Comparison of ENCODE assay signal across 20 cellular contexts in the genomic region with DNA sequence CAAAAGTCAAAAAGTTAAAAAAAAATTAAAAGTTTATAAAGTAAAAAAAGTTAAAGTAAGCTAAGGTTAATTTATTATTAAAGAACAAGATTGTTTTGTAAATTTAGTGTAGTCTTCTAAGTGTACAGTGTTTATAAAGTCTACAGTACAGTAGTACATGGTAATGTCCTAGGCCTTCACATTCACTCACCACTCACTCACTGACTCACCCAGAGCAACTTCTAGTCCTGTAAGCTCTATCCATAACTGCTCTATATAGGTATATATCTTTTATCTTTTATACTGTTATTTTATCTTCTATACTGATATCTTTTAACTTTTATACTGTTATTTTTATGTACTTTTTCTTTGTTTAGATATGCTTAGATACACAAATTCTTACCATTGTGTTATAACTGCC.
"Had no signal": no experiment of that assay in that cellular context is flagged by ENCODE, and none has a peak within 500 bp of the region (broad histone marks: within the 10 kb centered on the region; RNA-seq: fewer than 3 reads in every experiment).

No MANE protein-coding gene starts in this region.

- FAIRE-seq: endothelial cell of umbilical vein had no signal

- H3K4me1 ChIP-seq: left lung, lower lobe of right lung had no signal

- H3K36me3 ChIP-seq: colonic mucosa had no signal

- H3K27me3 ChIP-seq: colonic mucosa, esophagus muscularis mucosa, gastrocnemius medialis, heart right ventricle, left lung had no signal

- DNase-seq: colonic mucosa; cortex of kidney; effector memory CD4-positive, alpha-beta T cell; foreskin melanocyte; gastrocnemius medialis; glutamatergic neuron; head of caudate nucleus; heart right ventricle; hypothalamus; immature natural killer cell; islet precursor cell; left cardiac atrium; left lung; left ventricle myocardium superior; lower lobe of right lung; mesenchymal stem cell; naive thymus-derived CD4-positive, alpha-beta T cell; natural killer cell had no signal

- H3K27ac ChIP-seq: colonic mucosa, esophagus muscularis mucosa, gastrocnemius medialis, heart right ventricle, left lung, lower lobe of right lung had no signal

- H3K4me3 ChIP-seq: colonic mucosa, esophagus muscularis mucosa, gastrocnemius medialis, heart right ventricle, left lung, lower lobe of right lung had no signal

- ATAC-seq: gastrocnemius medialis; heart right ventricle; left cardiac atrium; left lung; left ventricle myocardium superior; lower lobe of right lung; naive thymus-derived CD4-positive, alpha-beta T cell; natural killer cell had no signal

- H3K9me3 ChIP-seq: colonic mucosa, esophagus muscularis mucosa, gastrocnemius medialis, heart right ventricle, left lung, lower lobe of right lung had no signal
